ENCODE assay signal across 1 cellular context in the genomic region with DNA sequence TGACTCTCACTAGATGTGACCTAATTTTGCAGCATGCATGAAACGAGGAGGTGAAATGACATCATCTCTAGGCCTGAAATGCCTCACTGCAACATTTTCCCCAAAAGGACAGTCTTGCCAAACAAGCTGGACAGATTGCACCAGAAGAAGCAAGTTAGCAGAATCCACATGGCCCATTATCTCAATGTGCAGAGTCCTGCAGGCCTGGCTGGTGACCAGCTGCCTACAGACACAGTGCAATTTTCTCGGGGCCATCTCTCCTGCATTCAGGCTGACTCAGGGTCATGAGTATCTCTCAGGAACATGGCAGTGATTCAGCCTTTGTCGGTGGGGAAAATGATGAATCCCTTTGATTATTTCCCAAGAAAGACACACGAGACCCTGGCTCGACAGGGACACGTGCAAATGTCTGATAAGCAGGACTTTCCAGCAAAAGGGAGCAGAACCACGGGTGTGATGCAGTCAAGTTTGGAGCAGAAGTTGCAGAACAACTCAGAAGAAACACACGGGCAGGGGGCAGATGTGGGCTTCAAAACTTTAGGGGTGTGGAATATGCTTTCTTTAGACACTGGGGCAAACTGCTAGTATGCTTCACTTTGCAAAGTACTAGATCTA.
TF ChIP-seq lines count a peak whose summit lies in the region.

No MANE protein-coding gene starts in this region.

TF ChIP-seq in HEK293, 187 proteins besides CTCF, POLR2A, EP300 and RAD21 (continued from another document):
- TF ChIP-seq, protein P1, sequence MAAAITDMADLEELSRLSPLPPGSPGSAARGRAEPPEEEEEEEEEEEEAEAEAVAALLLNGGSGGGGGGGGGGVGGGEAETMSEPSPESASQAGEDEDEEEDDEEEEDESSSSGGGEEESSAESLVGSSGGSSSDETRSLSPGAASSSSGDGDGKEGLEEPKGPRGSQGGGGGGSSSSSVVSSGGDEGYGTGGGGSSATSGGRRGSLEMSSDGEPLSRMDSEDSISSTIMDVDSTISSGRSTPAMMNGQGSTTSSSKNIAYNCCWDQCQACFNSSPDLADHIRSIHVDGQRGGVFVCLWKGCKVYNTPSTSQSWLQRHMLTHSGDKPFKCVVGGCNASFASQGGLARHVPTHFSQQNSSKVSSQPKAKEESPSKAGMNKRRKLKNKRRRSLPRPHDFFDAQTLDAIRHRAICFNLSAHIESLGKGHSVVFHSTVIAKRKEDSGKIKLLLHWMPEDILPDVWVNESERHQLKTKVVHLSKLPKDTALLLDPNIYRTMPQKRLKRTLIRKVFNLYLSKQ (tag by site-specific recombination; IDR thresholded peaks at IDR 0.05; ENCODE audit: borderline replicate concordance) = no peak
- TF ChIP-seq GLI4 (tag by site-specific recombination; IDR thresholded peaks at IDR 0.05) (no peak), ZNF561 (tag by site-specific recombination; IDR thresholded peaks at IDR 0.05; ENCODE audit: borderline replicate concordance) (no peak), ZNF2 (tag by site-specific recombination; IDR thresholded peaks at IDR 0.05) (no peak), ZNF610 (tag by site-specific recombination; IDR thresholded peaks at IDR 0.05; ENCODE audit: borderline replicate concordance) (no peak), ZNF560 (tag by site-specific recombination; IDR thresholded peaks at IDR 0.05; ENCODE audit: borderline replicate concordance) (no peak), ZFP69B (tag by site-specific recombination; IDR thresholded peaks at IDR 0.05) (no peak), ZNF335 (tag by site-specific recombination; conservative IDR thresholded peaks at IDR 0.05) (peak; percentile 48)
TF ChIP-seq in HEK293: peak in this region for 9.
